1 cellular context compared by ENCODE assay signal in the genomic region with DNA sequence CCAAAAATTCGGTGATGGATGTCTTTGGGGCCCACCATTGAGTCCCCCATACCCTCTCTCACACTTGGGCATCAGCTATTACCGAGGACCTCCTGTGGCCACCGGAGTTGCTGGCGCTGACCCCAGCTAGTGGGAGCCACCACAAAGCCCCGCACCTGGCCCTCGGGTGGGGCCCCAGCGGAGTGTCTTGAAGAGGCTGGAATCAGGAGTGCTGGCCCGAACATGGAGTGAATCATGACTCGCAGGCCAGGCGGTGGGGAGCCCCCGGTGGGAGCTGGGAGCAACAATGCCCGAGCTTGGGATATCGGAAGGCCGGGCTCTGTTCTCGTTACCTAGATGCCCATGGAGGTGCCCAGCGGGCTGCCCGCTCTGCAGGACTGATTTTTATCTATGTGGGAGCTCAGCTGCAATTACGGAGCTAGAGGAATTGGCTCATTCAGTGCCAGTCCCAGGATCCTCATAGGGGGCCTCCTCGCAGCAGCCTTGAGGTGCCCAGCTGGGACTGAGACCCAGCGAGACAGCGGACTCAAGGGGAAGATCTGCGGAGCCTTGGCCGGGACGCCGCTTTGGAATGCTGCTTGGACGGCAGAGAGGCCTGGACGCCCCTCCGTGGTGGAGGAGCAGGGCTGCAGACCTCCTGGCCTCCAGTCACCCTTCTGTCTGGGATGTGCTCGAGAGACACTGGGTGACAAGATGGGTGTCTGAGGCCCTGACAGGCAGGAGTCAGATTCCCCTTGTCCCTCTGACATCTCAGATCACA.
TF ChIP-seq lines count a peak whose summit lies in the region.

No MANE protein-coding gene starts in this region.

TF ChIP-seq in H1, 55 proteins besides CTCF, POLR2A, EP300 and RAD21 (continued from another document):
- TF ChIP-seq, protein P1, sequence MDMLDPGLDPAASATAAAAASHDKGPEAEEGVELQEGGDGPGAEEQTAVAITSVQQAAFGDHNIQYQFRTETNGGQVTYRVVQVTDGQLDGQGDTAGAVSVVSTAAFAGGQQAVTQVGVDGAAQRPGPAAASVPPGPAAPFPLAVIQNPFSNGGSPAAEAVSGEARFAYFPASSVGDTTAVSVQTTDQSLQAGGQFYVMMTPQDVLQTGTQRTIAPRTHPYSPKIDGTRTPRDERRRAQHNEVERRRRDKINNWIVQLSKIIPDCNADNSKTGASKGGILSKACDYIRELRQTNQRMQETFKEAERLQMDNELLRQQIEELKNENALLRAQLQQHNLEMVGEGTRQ (IDR thresholded peaks at IDR 0.05; ENCODE audit: low read length) = no peak
- no peak for TF ChIP-seq RBBP5 (IDR thresholded peaks at IDR 0.05; ENCODE audit: borderline replicate concordance, low read depth, low read length)
- no peak for TF ChIP-seq TAF1 (IDR thresholded peaks at IDR 0.05; ENCODE audit: low read depth, low read length)
- no peak for TF ChIP-seq SP1 (IDR thresholded peaks at IDR 0.05; ENCODE audit: low read depth, low read length)
- TF ChIP-seq SIRT6 (IDR thresholded peaks at IDR 0.05; ENCODE audit: low read length) = no peak
- TF ChIP-seq CBX5 (IDR thresholded peaks at IDR 0.05; ENCODE audit: low read depth, low read length) = no peak
- TF ChIP-seq, protein P2, sequence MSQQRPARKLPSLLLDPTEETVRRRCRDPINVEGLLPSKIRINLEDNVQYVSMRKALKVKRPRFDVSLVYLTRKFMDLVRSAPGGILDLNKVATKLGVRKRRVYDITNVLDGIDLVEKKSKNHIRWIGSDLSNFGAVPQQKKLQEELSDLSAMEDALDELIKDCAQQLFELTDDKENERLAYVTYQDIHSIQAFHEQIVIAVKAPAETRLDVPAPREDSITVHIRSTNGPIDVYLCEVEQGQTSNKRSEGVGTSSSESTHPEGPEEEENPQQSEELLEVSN (IDR thresholded peaks at IDR 0.05) = no peak
- no peak for TF ChIP-seq RXRA (IDR thresholded peaks at IDR 0.05; ENCODE audit: insufficient read depth, low read depth, low read length)
